13 cellular contexts compared by ENCODE assay signal in genomic region chrX:79095441-79096338, GRCh38. TPM values are rescaled to one million over a fixed set of nuclear protein-coding genes. Genes with fewer than 3 reads are reported as not detected.
DNase-seq lines count a peak whose midpoint lies in the region; ATAC-seq, FAIRE-seq and TF ChIP-seq lines count a peak whose summit lies in the region.
"Had no signal": no experiment of that assay in that cellular context is flagged by ENCODE, and none has a peak within 500 bp of the region (broad histone marks: within the 10 kb centered on the region; RNA-seq: fewer than 3 reads in every experiment).

No MANE protein-coding gene starts in this region.

- no peaks in the 10 kb centered on the region for H4K20me1 ChIP-seq in endothelial cell of umbilical vein (replicated peaks; ENCODE audit: control insufficient read depth, extremely low read depth, insufficient read depth, low read length)

- intact Hi-C loops in activated naive CD4-positive, alpha-beta T cell treated with anti-CD3 and anti-CD28 coated beads for 36 hours (cut with micrococcal nuclease) = loop anchor here (2.0 to 5.0 kb wide), 3 partner anchors 13 to 272 kb away; partner anchors contain the start of genes GPR174 and ITM2A
- intact Hi-C loops in endothelial cell of umbilical vein (cut with micrococcal nuclease) = no loop called here

- TF ChIP-seq CTCF in endothelial cell of umbilical vein (IDR thresholded peaks at IDR 0.05; ENCODE audit: extremely low read depth in 1 of 2, insufficient read depth in 1 of 2, low read depth in 1 of 2, low read length in 2 of 2) = no peak

- H3K36me3 ChIP-seq in endothelial cell of umbilical vein (ENCODE audit: control insufficient read depth in 2 of 2, extremely low read depth in 1 of 2, insufficient read depth in 2 of 2, low read length in 2 of 2) = no peaks in the 10 kb centered on the region

- CTCF ChIA-PET in activated naive CD4-positive, alpha-beta T cell treated with anti-CD3 and anti-CD28 coated beads for 36 hours (lab: Charles Lee) = interaction anchor here (1.3 kb wide), 1 partner anchor 13 kb away, joined by 3 read pairs; no protein-coding TSS in a partner anchor
- CTCF ChIA-PET in T-cell (lab: Charles Lee) = no interaction called here
- CTCF ChIA-PET in endothelial cell of umbilical vein (lab: Charles Lee) = interaction anchor here (1.2 kb wide), 1 partner anchor 318 kb away, joined by 3 read pairs; no protein-coding TSS in a partner anchor

- no peaks in the 10 kb centered on the region for H3K27me3 ChIP-seq in endothelial cell of umbilical vein (ENCODE audit: control insufficient read depth in 2 of 2, insufficient read depth in 2 of 2, low read length in 2 of 2)

- no peaks in the 10 kb centered on the region for H3K4me1 ChIP-seq in endothelial cell of umbilical vein (ENCODE audit: control insufficient read depth, extremely low read depth, insufficient read depth, low read length)

- H3K4me3 Mint-ChIP-seq in activated naive CD4-positive, alpha-beta T cell treated with anti-CD3 and anti-CD28 coated beads for 36 hours = peak overlapping the region; percentile 68
- H3K4me3 Mint-ChIP-seq in T-cell = peak overlapping the region; percentile 29 to 70 (median 45)
- H3K4me3 Mint-ChIP-seq: neural crest cell had no signal

- no peak overlapping the region for H3K27ac ChIP-seq in endothelial cell of umbilical vein (ENCODE audit: insufficient read depth, low read depth, low read length)

- no peak for DNase-seq in activated naive CD4-positive, alpha-beta T cell treated with anti-CD3 and anti-CD28 coated beads for 36 hours
- DNase-seq in activated naive CD4-positive, alpha-beta T cell treated with Interleukin-2 at 50 U/mL for 16 hours = no peak
- DNase-seq in T-cell = no peak
- peak; percentile 11 for DNase-seq in endothelial cell of umbilical vein (ENCODE audit: low read depth, low spot score)
- no peak for DNase-seq in stimulated activated naive CD8-positive, alpha-beta T cell treated with anti-CD3 and anti-CD28 coated beads, Interleukin-15, Interleukin-2, amounts not matched to agents 100 U/mL and 50 U/mL, for 24 hours
- DNase-seq: effector CD4-positive, alpha-beta T cell; NCI-H1436 had no signal

- H3K9me3 Mint-ChIP-seq in activated naive CD4-positive, alpha-beta T cell treated with anti-CD3 and anti-CD28 coated beads for 36 hours = no peaks in the 10 kb centered on the region
- H3K9me3 Mint-ChIP-seq in T-cell = peaks cover 0 to 6% (median 0%) of the 10 kb centered on the region in 3 donors

- H2AFZ ChIP-seq in endothelial cell of umbilical vein (ENCODE audit: low read depth, low read length) = no peak overlapping the region

- POLR2A ChIA-PET in T-cell (lab: Charles Lee) (no interaction called here), endothelial cell of umbilical vein (lab: Charles Lee) (no interaction called here)

- H3K27ac Mint-ChIP-seq in activated naive CD4-positive, alpha-beta T cell treated with anti-CD3 and anti-CD28 coated beads for 36 hours = peak overlapping the region; percentile 94
- peak overlapping the region; percentile 91 to 100 for H3K27ac Mint-ChIP-seq in T-cell

- no peak overlapping the region for H3K9ac ChIP-seq in endothelial cell of umbilical vein (replicated peaks; ENCODE audit: extremely low read depth, insufficient read depth, low read length)

- H3K36me3 Mint-ChIP-seq in activated naive CD4-positive, alpha-beta T cell treated with anti-CD3 and anti-CD28 coated beads for 36 hours (ENCODE audit: low read depth) = no peaks in the 10 kb centered on the region
- no peaks in the 10 kb centered on the region for H3K36me3 Mint-ChIP-seq in T-cell

- no peaks in the 10 kb centered on the region for H3K9me3 ChIP-seq in endothelial cell of umbilical vein (replicated peaks; ENCODE audit: control insufficient read depth, insufficient read depth, low read length)

- dilution Hi-C loops in endothelial cell of umbilical vein (cut with MboI; ENCODE audit: extremely low pct_ligation_motif_present, low sequenced_read_pairs) = no loop called here

- no peaks in the 10 kb centered on the region for H3K9me1 ChIP-seq in endothelial cell of umbilical vein (replicated peaks; ENCODE audit: control insufficient read depth, extremely low read depth, insufficient read depth, low read length)

- no peak overlapping the region for H3K4me3 ChIP-seq in endothelial cell of umbilical vein (replicated peaks in 1 of 3; ENCODE audit: insufficient read depth in 1 of 3, low read depth in 1 of 3, low read length in 3 of 3)

- no peak for TF ChIP-seq POLR2A in endothelial cell of umbilical vein (IDR thresholded peaks at IDR 0.05; ENCODE audit: low read depth, low read length)

- no peak overlapping the region for H3K4me2 ChIP-seq in endothelial cell of umbilical vein (ENCODE audit: insufficient read depth, low read length)

- TSS peak; percentile 95 for BruUV-seq in endothelial cell of umbilical vein (replicated peaks; lab: Mats Ljungman, UMichigan)

- no peaks in the 10 kb centered on the region for H3K79me2 ChIP-seq in endothelial cell of umbilical vein (ENCODE audit: control insufficient read depth, insufficient read depth, low read length)

- ATAC-seq in T-cell (replicated peaks in 1 of 4) (peak; percentile 24 to 43 (median 40)), GM21529 (IDR thresholded peaks at IDR 0.05; ENCODE audit: unreplicated experiment) (no peak), HG02642 (IDR thresholded peaks at IDR 0.05; ENCODE audit: poor library complexity, unreplicated experiment) (no peak), HG02588 (IDR thresholded peaks at IDR 0.05; ENCODE audit: unreplicated experiment) (no peak)
- peak; percentile 16 for ATAC-seq in stimulated activated naive CD8-positive, alpha-beta T cell treated with anti-CD3 and anti-CD28 coated beads, Interleukin-15, Interleukin-2, amounts not matched to agents 100 U/mL and 50 U/mL, for 24 hours

- H3K4me1 Mint-ChIP-seq in activated naive CD4-positive, alpha-beta T cell treated with anti-CD3 and anti-CD28 coated beads for 36 hours (ENCODE audit: low read depth) = peaks cover 70% of the 10 kb centered on the region
- peaks cover 44 to 66% (median 62%) of the 10 kb centered on the region in 3 donors for H3K4me1 Mint-ChIP-seq in T-cell
- H3K4me1 Mint-ChIP-seq: neural crest cell had no signal

- FAIRE-seq in endothelial cell of umbilical vein (lab: Jason Lieb, UNC) = peak; percentile 61
- FAIRE-seq: H1 had no signal

- H3K27me3 Mint-ChIP-seq in activated naive CD4-positive, alpha-beta T cell treated with anti-CD3 and anti-CD28 coated beads for 36 hours (ENCODE audit: low read depth) = no peaks in the 10 kb centered on the region
- no peaks in the 10 kb centered on the region for H3K27me3 Mint-ChIP-seq in T-cell

TF ChIP-seq in endothelial cell of umbilical vein, 7 proteins besides CTCF, POLR2A, EP300 and RAD21:
- no peak for TF ChIP-seq JUN (IDR thresholded peaks at IDR 0.05; ENCODE audit: borderline replicate concordance, insufficient read depth, insufficient read length, low read depth)
- TF ChIP-seq MYC (IDR thresholded peaks at IDR 0.05; ENCODE audit: low read depth, low read length) = no peak
- no peak for TF ChIP-seq MAX (IDR thresholded peaks at IDR 0.05; ENCODE audit: insufficient read depth, insufficient read length)
- no peak for TF ChIP-seq POLR2AphosphoS5 (IDR thresholded peaks at IDR 0.05; ENCODE audit: insufficient read depth, low read depth, low read length)
- TF ChIP-seq EZH2 (IDR thresholded peaks at IDR 0.05; ENCODE audit: borderline replicate concordance, low read depth, low read length, severe bottlenecking) = no peak
- TF ChIP-seq GATA2 (IDR thresholded peaks at IDR 0.05; ENCODE audit: insufficient read depth, insufficient read length, low read depth, low read length) = no peak
- TF ChIP-seq FOS (IDR thresholded peaks at IDR 0.05; ENCODE audit: borderline replicate concordance, insufficient read depth, low read length) = no peak

RNA-seq across cellular contexts. Expression of gene GPR174, which starts 48.8 kb away (rescaled TPM):
- 1 to 10 TPM; 9.0 TPM for total RNA-seq in activated naive CD4-positive, alpha-beta T cell treated with anti-CD3 and anti-CD28 coated beads for 36 hours
- total RNA-seq in T-cell = 10 to 100 TPM; 28.8 to 49.0 (median 39.5) TPM
- total RNA-seq in endothelial cell of umbilical vein = not detected in 2 replicates
- not detected in 2 replicates for polyA plus RNA-seq in endothelial cell of umbilical vein
- not detected in 2 replicates for polyA plus RNA-seq in endothelial cell of umbilical vein (2011; cell fraction: cytosol; rRNA removed)
- polyA plus RNA-seq in endothelial cell of umbilical vein (2011; cell fraction: nucleus; rRNA removed) = not detected in 2 replicates
- polyA plus RNA-seq in endothelial cell of umbilical vein (2012) = not detected in 2 replicates
- polyA minus RNA-seq in endothelial cell of umbilical vein = not detected in 2 replicates
- not detected for polyA minus RNA-seq in endothelial cell of umbilical vein (2011; cell fraction: cytosol; rRNA and poly(A)+ RNA removed)
- polyA minus RNA-seq in endothelial cell of umbilical vein (2011; cell fraction: nucleus; rRNA and poly(A)+ RNA removed) = not detected in 2 replicates
- total RNA-seq: H1, neural crest cell, SK-MEL-5 had no signal
- polyA plus RNA-seq: H1 had no signal

Comparison
In these comparisons a context has a peak if more than half of its experiments do, and no peak if none do; other contexts are left out.
1. ATAC-seq: peak in T-cell (4 of 4) and stimulated activated naive CD8-positive, alpha-beta T cell treated with anti-CD3 and anti-CD28 coated beads, Interleukin-15, Interleukin-2, amounts not matched to agents 100 U/mL and 50 U/mL, for 24 hours (single experiment); none in GM21529 (single experiment), HG02642 (single experiment) and HG02588 (single experiment).
2. CTCF ChIA-PET loops: an anchor here in activated naive CD4-positive, alpha-beta T cell treated with anti-CD3 and anti-CD28 coated beads for 36 hours (1.3 kb wide) and endothelial cell of umbilical vein (1.2 kb wide); none called in T-cell.